In the genomic region with DNA sequence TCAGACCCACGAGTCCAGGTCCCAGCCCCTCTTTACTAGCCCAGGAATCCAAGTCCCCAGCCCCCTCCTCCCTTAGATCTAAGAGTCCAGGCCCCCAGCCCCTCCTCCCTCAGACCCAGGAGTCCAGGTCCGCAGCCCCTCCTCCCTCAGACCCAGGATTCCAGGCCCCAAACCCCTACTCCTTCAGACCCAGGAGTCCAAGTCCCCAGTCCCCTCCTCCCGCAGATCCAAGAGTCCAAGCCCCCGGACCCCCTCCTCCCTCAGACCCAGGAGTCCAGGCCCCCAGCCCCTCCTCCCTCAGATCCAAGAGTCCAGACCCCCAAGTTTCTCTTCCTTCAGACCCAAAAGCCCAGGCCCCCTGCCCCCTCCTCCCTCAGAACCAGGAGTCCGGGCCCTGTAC, we compare ENCODE assay signal across 9 cellular contexts. TPM values are rescaled to one million over a fixed set of nuclear protein-coding genes. Genes with fewer than 3 reads are reported as not detected.
DNase-seq lines count a peak whose midpoint lies in the region; ATAC-seq and TF ChIP-seq lines count a peak whose summit lies in the region.
"Had no signal": no experiment of that assay in that cellular context is flagged by ENCODE, and none has a peak within 500 bp of the region (broad histone marks: within the 10 kb centered on the region; RNA-seq: fewer than 3 reads in every experiment).

No MANE protein-coding gene starts in this region.

- WGBS in H9 (ENCODE audit: extremely low coverage, insufficient read length, low lambda C conversion rate) = no CpG with 5 or more reads among the region's 5 CpGs
- 50% methylated on average over 2 of the region's 5 CpGs for WGBS in hepatocyte (ENCODE audit: low lambda C conversion rate, missing lambda C conversion rate)

- H4K5ac ChIP-seq in H9 (ENCODE audit: insufficient read length, low read depth, low read length) = no peak overlapping the region

- H3K4me1 ChIP-seq in H9 (ENCODE audit: insufficient read depth, low read length) = peaks cover 2% of the 10 kb centered on the region; the same call in 1 of the 2 replicates
- peaks cover 25% of the 10 kb centered on the region for H3K4me1 ChIP-seq in hepatocyte (ENCODE audit: insufficient read depth)
- H3K4me1 ChIP-seq in skeletal muscle tissue (ENCODE audit: control insufficient read depth in 3 of 3, insufficient read depth in 3 of 3, low read length in 3 of 3) = peaks cover 0 to 15% (median 11%) of the 10 kb centered on the region in 3 donors
- H3K4me1 ChIP-seq in MM.1S (ENCODE audit: low read length) = no peaks in the 10 kb centered on the region

- H3K27ac Mint-ChIP-seq in H9 = peak overlapping the region in 2 of 3 experiments; percentile 52 to 89; a peak in 3 of 7 replicates
- peak overlapping the region; percentile 86 for H3K27ac Mint-ChIP-seq in activated CD8-positive, alpha-beta T cell treated with anti-CD3 and anti-CD28 coated beads, Interleukin-2, amount 10 ng/mL, durations not matched to agents 7 days and 5 days

- H3F3A ChIP-seq in MM.1S (ENCODE audit: insufficient read depth, low read length) = no peaks in the 10 kb centered on the region

- no peak overlapping the region for H2BK15ac ChIP-seq in H9 (ENCODE audit: low read depth, low read length)

- ATAC-seq in activated CD8-positive, alpha-beta T cell treated with anti-CD3 and anti-CD28 coated beads, Interleukin-2, amount 10 ng/mL, durations not matched to agents 7 days and 5 days = no peak

- H3K9me2 ChIP-seq in hepatocyte (replicated peaks; ENCODE audit: insufficient read depth) (no peaks in the 10 kb centered on the region), MM.1S (replicated peaks; ENCODE audit: insufficient read depth, low read length) (no peaks in the 10 kb centered on the region)

- peaks cover 19% of the 10 kb centered on the region for H3K23me2 ChIP-seq in H9 (ENCODE audit: insufficient read length, low read depth, low read length, poor library complexity, severe bottlenecking)

- POLR2A ChIA-PET in activated CD8-positive, alpha-beta T cell treated with anti-CD3 and anti-CD28 coated beads, Interleukin-2, amount 10 ng/mL, durations not matched to agents 7 days and 5 days (lab: Charles Lee) = interaction anchor here (0.9 to 1.2 kb wide), 3 partner anchors 11 to 485 kb away, joined by 3 to 4 read pairs (median 3); partner anchors contain the start of genes PPP2R1A and SPACA6

- no peak overlapping the region for H3T11ph ChIP-seq in H9 (ENCODE audit: low read length)

- H3K4me3 ChIP-seq in hepatocyte (no peak overlapping the region), skeletal muscle tissue (ENCODE audit: low read length in 3 of 3) (peak overlapping the region; percentile 75 to 84 (median 77)), MM.1S (ENCODE audit: low read length) (no peak overlapping the region)

- no peak overlapping the region for H3K23ac ChIP-seq in H9 (ENCODE audit: insufficient read length, low read depth, low read length)

- no peak overlapping the region for H2BK20ac ChIP-seq in H9 (ENCODE audit: low read depth, low read length, poor library complexity, severe bottlenecking)

- TF ChIP-seq CTCF in H9 (conservative IDR thresholded peaks at IDR 0.05) = no peak
- no peak for TF ChIP-seq CTCF in hepatocyte (IDR thresholded peaks at IDR 0.05; ENCODE audit: poor library complexity)
- no peak for TF ChIP-seq CTCF in MM.1S (IDR thresholded peaks at IDR 0.05; ENCODE audit: low read length)

- peak overlapping the region; percentile 88 for H3K4me2 ChIP-seq in H9 (ENCODE audit: insufficient read depth, insufficient read length, low read length)
- H3K4me2 ChIP-seq in hepatocyte = peak overlapping the region; percentile 77
- no peak overlapping the region for H3K4me2 ChIP-seq in MM.1S (ENCODE audit: low read depth, low read length)

- no peaks in the 10 kb centered on the region for H3K79me1 ChIP-seq in H9 (ENCODE audit: insufficient read depth, low read depth, low read length, poor library complexity, severe bottlenecking)

- peaks cover 11% of the 10 kb centered on the region for H3K27me3 Mint-ChIP-seq in H9 (ENCODE audit: low read depth)
- peaks cover 9% of the 10 kb centered on the region for H3K27me3 Mint-ChIP-seq in activated CD8-positive, alpha-beta T cell treated with anti-CD3 and anti-CD28 coated beads, Interleukin-2, amount 10 ng/mL, durations not matched to agents 7 days and 5 days (ENCODE audit: low read depth)

- no peak overlapping the region for H2BK120ac ChIP-seq in H9 (ENCODE audit: low read depth, low read length, poor library complexity, severe bottlenecking)

- H3K79me2 ChIP-seq in H9 (ENCODE audit: insufficient read depth, low read length) = no peaks in the 10 kb centered on the region
- H3K79me2 ChIP-seq in hepatocyte = peaks cover 7% of the 10 kb centered on the region
- H3K79me2 ChIP-seq in MM.1S (ENCODE audit: low read length) = no peaks in the 10 kb centered on the region

- H3K4ac ChIP-seq in H9 (ENCODE audit: low read depth, low read length) = no peak overlapping the region

- H3K14ac ChIP-seq in H9 (ENCODE audit: insufficient read depth, low read length) = no peak overlapping the region

- no peaks in the 10 kb centered on the region for H3K9me3 ChIP-seq in H9 (ENCODE audit: control insufficient read depth, low read depth, low read length)
- no peaks in the 10 kb centered on the region for H3K9me3 ChIP-seq in hepatocyte (ENCODE audit: low read depth)
- peaks cover 0 to 2% (median 0%) of the 10 kb centered on the region in 3 donors for H3K9me3 ChIP-seq in skeletal muscle tissue (ENCODE audit: control insufficient read depth in 3 of 3, low read length in 3 of 3)
- no peaks in the 10 kb centered on the region for H3K9me3 ChIP-seq in MM.1S (replicated peaks; ENCODE audit: insufficient read depth, low read length)

- peak overlapping the region; percentile 63 for H3K9ac ChIP-seq in H9 (ENCODE audit: extremely low read depth, insufficient read length, low read length)
- peak overlapping the region; percentile 83 for H3K9ac ChIP-seq in skeletal muscle tissue (ENCODE audit: low read depth in 1 of 3, low read length in 3 of 3)
- H3K9ac ChIP-seq in MM.1S (ENCODE audit: low read length) = no peak overlapping the region

- peaks cover 0 to 6% of the 10 kb centered on the region in 2 experiments; a peak in 2 of 5 replicates for H3K9me3 Mint-ChIP-seq in H9
- no peaks in the 10 kb centered on the region for H3K9me3 Mint-ChIP-seq in activated CD8-positive, alpha-beta T cell treated with anti-CD3 and anti-CD28 coated beads, Interleukin-2, amount 10 ng/mL, durations not matched to agents 7 days and 5 days (ENCODE audit: insufficient read depth)

- no peak overlapping the region for H2BK12ac ChIP-seq in H9 (ENCODE audit: insufficient read length, low read depth, low read length)

- H3K27me3 ChIP-seq in H9 (ENCODE audit: insufficient read depth, low read length) (no peaks in the 10 kb centered on the region), hepatocyte (no peaks in the 10 kb centered on the region), skeletal muscle tissue (ENCODE audit: control insufficient read depth in 3 of 3, insufficient read depth in 3 of 3, low read length in 3 of 3) (peaks cover 0 to 4% (median 2%) of the 10 kb centered on the region in 3 donors), MM.1S (replicated peaks; ENCODE audit: insufficient read depth, low read length) (no peaks in the 10 kb centered on the region)

- DNase-seq in H9 = no peak
- DNase-seq in activated CD8-positive, alpha-beta T cell treated with anti-CD3 and anti-CD28 coated beads, Interleukin-2, amount 10 ng/mL, durations not matched to agents 7 days and 5 days = no peak
- no peak for DNase-seq in hepatocyte (ENCODE audit: low spot score)
- no peak for DNase-seq in NCI-H524 (lab: John Stamatoyannopoulos, UW)
- DNase-seq in SIG-M5 treated with dmso at 0.1 percent for 504 hours (lab: John Stamatoyannopoulos, UW; ENCODE audit: unreplicated experiment) = no peak
- DNase-seq in MM.1S = no peak
- no peak for DNase-seq in kidney tubule cell (ENCODE audit: low spot score)

- peak overlapping the region; percentile 70 to 96 for H3K4me3 Mint-ChIP-seq in H9
- peak overlapping the region; percentile 90 for H3K4me3 Mint-ChIP-seq in activated CD8-positive, alpha-beta T cell treated with anti-CD3 and anti-CD28 coated beads, Interleukin-2, amount 10 ng/mL, durations not matched to agents 7 days and 5 days

- CTCF ChIA-PET in activated CD8-positive, alpha-beta T cell treated with anti-CD3 and anti-CD28 coated beads, Interleukin-2, amount 10 ng/mL, durations not matched to agents 7 days and 5 days (lab: Charles Lee) = interaction anchor here (1.0 to 1.9 kb wide), 4 partner anchors 14 to 48 kb away, joined by 3 to 10 read pairs (median 5); no protein-coding TSS in a partner anchor

- H2BK5ac ChIP-seq in H9 (ENCODE audit: insufficient read length, low read length) = no peak overlapping the region

- H4K8ac ChIP-seq in H9 (replicated peaks; ENCODE audit: insufficient read length, low read depth, low read length) = no peak overlapping the region

- H3K27ac ChIP-seq in H9 (ENCODE audit: insufficient read length, low read depth, low read length) = no peak overlapping the region
- H3K27ac ChIP-seq in hepatocyte = peak overlapping the region; percentile 91
- H3K27ac ChIP-seq in skeletal muscle tissue (ENCODE audit: low read depth, low read length) = peak overlapping the region; percentile 88
- H3K27ac ChIP-seq in MM.1S (ENCODE audit: low read length) = no peak overlapping the region

- H4K20me1 ChIP-seq in H9 (ENCODE audit: control insufficient read depth, insufficient read depth, insufficient read length) = no peaks in the 10 kb centered on the region
- peaks cover 36% of the 10 kb centered on the region for H4K20me1 ChIP-seq in hepatocyte (ENCODE audit: insufficient read depth, poor library complexity, severe bottlenecking)
- no peaks in the 10 kb centered on the region for H4K20me1 ChIP-seq in MM.1S (ENCODE audit: insufficient read depth, low read length)

- H3K4me1 Mint-ChIP-seq in H9 = peaks cover 27 to 33% of the 10 kb centered on the region in 2 experiments
- peaks cover 26% of the 10 kb centered on the region for H3K4me1 Mint-ChIP-seq in activated CD8-positive, alpha-beta T cell treated with anti-CD3 and anti-CD28 coated beads, Interleukin-2, amount 10 ng/mL, durations not matched to agents 7 days and 5 days (ENCODE audit: low read depth)

- H3K18ac ChIP-seq in H9 (ENCODE audit: insufficient read length, low read depth, low read length) = no peak overlapping the region

- no peak overlapping the region for H3K56ac ChIP-seq in H9 (ENCODE audit: insufficient read length, low read depth, low read length)

- H3K36me3 Mint-ChIP-seq in H9 (ENCODE audit: insufficient read depth in 1 of 3, low read depth in 3 of 3) = peaks cover 13 to 45% (median 22%) of the 10 kb centered on the region in 3 experiments
- peaks cover 21% of the 10 kb centered on the region for H3K36me3 Mint-ChIP-seq in activated CD8-positive, alpha-beta T cell treated with anti-CD3 and anti-CD28 coated beads, Interleukin-2, amount 10 ng/mL, durations not matched to agents 7 days and 5 days (ENCODE audit: low read depth)

- H3K36me3 ChIP-seq in hepatocyte (replicated peaks; ENCODE audit: insufficient read depth, low read depth) (no peaks in the 10 kb centered on the region), skeletal muscle tissue (ENCODE audit: control insufficient read depth in 3 of 3, insufficient read depth in 3 of 3, low read length in 3 of 3) (peaks cover 0 to 7% (median 3%) of the 10 kb centered on the region in 3 donors), MM.1S (replicated peaks; ENCODE audit: insufficient read depth, low read length) (no peaks in the 10 kb centered on the region)

- no peak overlapping the region for H2AK5ac ChIP-seq in H9 (ENCODE audit: insufficient read length, low read length)

- no peak overlapping the region for H4K91ac ChIP-seq in H9 (ENCODE audit: insufficient read length, low read depth, low read length)

- H2AFZ ChIP-seq in H9 (ENCODE audit: low read length) (no peak overlapping the region), hepatocyte (no peak overlapping the region), MM.1S (ENCODE audit: low read length) (no peak overlapping the region)

RNA-seq across cellular contexts. Expression of gene SPACA6, which starts 11.5 kb away (rescaled TPM):
- total RNA-seq in H9 (2021) = 16.0 and 18.9 TPM in 2 replicates
- total RNA-seq in activated CD8-positive, alpha-beta T cell treated with anti-CD3 and anti-CD28 coated beads, Interleukin-2, amount 10 ng/mL, durations not matched to agents 7 days and 5 days = 1 to 10 TPM; 1.2 to 2.2 TPM
- 6.9 and 7.2 TPM in 2 replicates for total RNA-seq in hepatocyte
- 13.1 and 17.7 TPM in 2 replicates for polyA plus RNA-seq in hepatocyte
- 4.7 TPM for total RNA-seq in skeletal muscle tissue

RNA-seq across cellular contexts. Expression of gene HAS1, which starts 19.2 kb away (rescaled TPM):
- total RNA-seq in H9 (2021) = 0.53 and 0.70 TPM in 2 replicates
- not detected for total RNA-seq in activated CD8-positive, alpha-beta T cell treated with anti-CD3 and anti-CD28 coated beads, Interleukin-2, amount 10 ng/mL, durations not matched to agents 7 days and 5 days
- 0.13 TPM in 1 of 2 replicates, not detected in the other for total RNA-seq in hepatocyte
- 0.07 and 1.4 TPM in 2 replicates for polyA plus RNA-seq in hepatocyte
- under 0.01 TPM for total RNA-seq in skeletal muscle tissue
- total RNA-seq: T-helper 2 cell treated with Interferon-gamma antibody and Interleukin-4, amounts not matched to agents 100 ng/mL and 5 ng/mL, for 36 hours had no signal

RNA-seq across cellular contexts. Expression of gene FPR1, which starts 47.1 kb away (rescaled TPM):
- total RNA-seq in H9 (2021) (not detected in 2 replicates), hepatocyte (0.24 and 0.53 TPM in 2 replicates), skeletal muscle tissue (7.8 TPM)
- total RNA-seq in activated CD8-positive, alpha-beta T cell treated with anti-CD3 and anti-CD28 coated beads, Interleukin-2, amount 10 ng/mL, durations not matched to agents 7 days and 5 days = not detected
- polyA plus RNA-seq in hepatocyte = 1.7 and 2.6 TPM in 2 replicates
- total RNA-seq: T-helper 2 cell treated with Interferon-gamma antibody and Interleukin-4, amounts not matched to agents 100 ng/mL and 5 ng/mL, for 36 hours had no signal

RNA-seq across cellular contexts. Expression of gene FPR2, which starts 56.4 kb away (rescaled TPM):
- total RNA-seq in H9 (2021) (not detected in 2 replicates), hepatocyte (not detected in 2 replicates), skeletal muscle tissue (4.2 TPM)
- not detected for total RNA-seq in activated CD8-positive, alpha-beta T cell treated with anti-CD3 and anti-CD28 coated beads, Interleukin-2, amount 10 ng/mL, durations not matched to agents 7 days and 5 days
- polyA plus RNA-seq in hepatocyte = not detected in 2 replicates
- total RNA-seq: T-helper 2 cell treated with Interferon-gamma antibody and Interleukin-4, amounts not matched to agents 100 ng/mL and 5 ng/mL, for 36 hours had no signal

RNA-seq across cellular contexts. Expression of gene SIGLEC14, which starts 58.0 kb away (rescaled TPM):
- total RNA-seq in H9 (2021) = not detected in 2 replicates
- not detected for total RNA-seq in activated CD8-positive, alpha-beta T cell treated with anti-CD3 and anti-CD28 coated beads, Interleukin-2, amount 10 ng/mL, durations not matched to agents 7 days and 5 days
- total RNA-seq in hepatocyte = 0.13 TPM in 1 of 2 replicates, not detected in the other
- polyA plus RNA-seq in hepatocyte = 0.15 and 0.47 TPM in 2 replicates
- not detected for total RNA-seq in skeletal muscle tissue
- total RNA-seq: T-helper 2 cell treated with Interferon-gamma antibody and Interleukin-4, amounts not matched to agents 100 ng/mL and 5 ng/mL, for 36 hours had no signal

Comparison
In these comparisons a context has a peak if more than half of its experiments do, and no peak if none do; other contexts are left out.
1. H3K27ac ChIP-seq: peak in hepatocyte (single experiment) and skeletal muscle tissue (single experiment); none in H9 (single experiment) and MM.1S (single experiment).
2. H3K4me3 ChIP-seq: peak in skeletal muscle tissue (3 of 3); none in hepatocyte (single experiment) and MM.1S (single experiment).